13 cellular contexts compared by ENCODE assay signal in genomic region chr14:56340921-56341320, GRCh38.
"Had no signal": no experiment of that assay in that cellular context is flagged by ENCODE, and none has a peak within 500 bp of the region (broad histone marks: within the 10 kb centered on the region; RNA-seq: fewer than 3 reads in every experiment).

No MANE protein-coding gene starts in this region.

- H3K27me3 Mint-ChIP-seq: activated naive CD8-positive, alpha-beta T cell; naive thymus-derived CD4-positive, alpha-beta T cell had no signal

- H3K9me3 Mint-ChIP-seq: naive thymus-derived CD4-positive, alpha-beta T cell had no signal

- H3K4me3 Mint-ChIP-seq: activated naive CD8-positive, alpha-beta T cell had no signal

- H3K36me3 Mint-ChIP-seq: activated naive CD8-positive, alpha-beta T cell; naive thymus-derived CD4-positive, alpha-beta T cell had no signal

- H3K27ac Mint-ChIP-seq: activated naive CD8-positive, alpha-beta T cell had no signal

- H3K36me3 ChIP-seq: lower lobe of right lung, neutrophil, spleen, upper lobe of left lung had no signal

- DNase-seq: activated effector memory CD4-positive, alpha-beta T cell treated with Interleukin-2 at 50 U/mL for 16 hours; activated T-cell treated with anti-CD3 and anti-CD28 coated beads, Interleukin-2, amount 50 U/mL, for 1 hour; dermis blood vessel endothelial cell; lower lobe of right lung; midbrain; right cardiac atrium; spleen; stimulated activated CD4-positive, alpha-beta T cell treated with anti-CD3 and anti-CD28 coated beads, Interleukin-1b, Interleukin-23, amount 100 ng/mL, for 48 hours; stimulated activated naive CD4-positive, alpha-beta T cell; upper lobe of left lung had no signal

- H3K9me3 ChIP-seq: lower lobe of right lung, neutrophil, spleen, upper lobe of left lung had no signal

- H3K27ac ChIP-seq: neutrophil had no signal
